In the genomic region with DNA sequence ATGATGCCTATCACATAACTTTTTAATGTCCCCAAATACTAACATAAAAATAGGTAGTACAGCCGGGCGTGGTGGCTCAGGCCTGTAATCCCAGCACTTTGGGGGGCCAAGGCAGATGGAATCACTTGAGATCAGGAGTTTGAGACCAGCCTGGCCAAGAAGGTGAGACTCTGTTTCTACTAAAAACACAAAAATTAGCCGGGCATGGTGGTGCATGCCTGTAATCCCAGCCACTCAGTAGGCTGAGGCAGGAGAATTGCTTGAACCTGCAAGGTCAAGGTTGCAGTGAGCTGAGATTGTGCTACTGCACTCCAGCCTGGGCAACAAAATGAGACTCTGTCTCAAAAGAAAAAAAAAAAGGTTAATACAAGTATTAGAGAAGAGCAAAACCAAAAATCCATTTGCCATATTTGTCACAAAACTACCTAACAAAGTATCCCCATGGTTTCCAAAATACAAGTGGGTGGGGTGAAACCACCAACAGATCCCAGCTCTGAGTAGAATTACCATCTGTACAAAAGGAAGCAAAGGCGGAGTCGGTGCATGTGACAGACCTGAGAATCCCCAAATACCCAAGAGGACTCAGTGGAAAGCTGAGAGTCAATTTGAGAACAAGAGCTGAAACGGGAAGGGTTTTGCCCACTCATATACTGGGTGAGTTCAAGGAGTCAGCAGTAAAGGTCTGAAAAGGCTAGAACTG, we compare ENCODE assay signal across 8 cellular contexts.
DNase-seq lines count a peak whose midpoint lies in the region; ATAC-seq, FAIRE-seq and TF ChIP-seq lines count a peak whose summit lies in the region.

No MANE protein-coding gene starts in this region.

- POLR2A ChIA-PET in K562 (lab: Yijun Ruan, JAX): interaction anchor here (0.6 to 1.2 kb wide), 3 partner anchors 8 to 26 kb away, joined by 3 read pairs; no protein-coding TSS in a partner anchor

- no peaks in the 10 kb centered on the region for H3K9me3 ChIP-seq in K562 (replicated peaks; ENCODE audit: control insufficient read depth, insufficient read depth, low read depth, low read length)
- peaks cover 0 to 3% of the 10 kb centered on the region in 2 donors for H3K9me3 ChIP-seq in left lung
- H3K9me3 ChIP-seq in spleen: peaks cover 0 to 5% (median 0%) of the 10 kb centered on the region in 8 donors
- no peaks in the 10 kb centered on the region for H3K9me3 ChIP-seq in vagina

- H3K36me3 ChIP-seq in K562 (ENCODE audit: control insufficient read depth, insufficient read depth, low read length) (no peaks in the 10 kb centered on the region), left lung (no peaks in the 10 kb centered on the region), spleen (no peaks in the 10 kb centered on the region), vagina (no peaks in the 10 kb centered on the region)

- DNase-seq in stimulated activated naive CD4-positive, alpha-beta T cell treated with Interleukin-2 at 50 U/mL for 16 hours (lab: John Stamatoyannopoulos, UW): peak; percentile 49
- no peak for DNase-seq in stimulated activated naive CD4-positive, alpha-beta T cell (lab: John Stamatoyannopoulos, UW)
- DNase-seq in K562 (ENCODE audit: extremely low read depth in 1 of 4, low spot score in 3 of 4) (no peak), left lung (no peak), spleen (no peak), vagina (ENCODE audit: extremely low spot score in 2 of 2) (no peak)

- no peak overlapping the region for H3K4me2 ChIP-seq in K562 (ENCODE audit: insufficient read depth, low read length)

- H2AFZ ChIP-seq in K562 (ENCODE audit: low read depth, low read length): peak overlapping the region; percentile 28; the same call in 1 of the 2 replicates

- H3K27me3 ChIP-seq in K562 (ENCODE audit: control insufficient read depth in 2 of 2, insufficient read depth in 2 of 2, low read length in 2 of 2) (peaks cover 0 to 3% of the 10 kb centered on the region in 2 experiments; a peak in 1 of 5 replicates), left lung (no peaks in the 10 kb centered on the region), spleen (replicated peaks in 1 of 7) (no peaks in the 10 kb centered on the region), vagina (no peaks in the 10 kb centered on the region)

- no peaks in the 10 kb centered on the region for H4K20me1 ChIP-seq in K562 (replicated peaks; ENCODE audit: control insufficient read depth, insufficient read depth, low read length)

- H3K4me3 ChIP-seq in K562: no peak overlapping the region
- H3K4me3 ChIP-seq in left lung: no peak overlapping the region
- no peak overlapping the region for H3K4me3 ChIP-seq in spleen
- H3K4me3 ChIP-seq in vagina: no peak overlapping the region

- H3K79me2 ChIP-seq in K562 (ENCODE audit: control insufficient read depth, insufficient read depth, low read length): no peaks in the 10 kb centered on the region

- no peak for TF ChIP-seq EP300 in K562 (IDR thresholded peaks at IDR 0.05; ENCODE audit: low read length)

- ATAC-seq in HG03432 (IDR thresholded peaks at IDR 0.05; ENCODE audit: unreplicated experiment) (peak; percentile 41), K562 (no peak), left lung (no peak), HG03457 (IDR thresholded peaks at IDR 0.05; ENCODE audit: unreplicated experiment) (no peak)

- no peak overlapping the region; a peak in 1 of 4 replicates for H3K9ac ChIP-seq in K562 (ENCODE audit: insufficient read depth in 1 of 2, low read depth in 2 of 2, low read length in 2 of 2)

- in situ Hi-C loops in K562 (cut with MboI): no loop called here

- H3K9me1 ChIP-seq in K562 (ENCODE audit: control insufficient read depth, insufficient read depth, low read length): no peaks in the 10 kb centered on the region

- BruUV-seq in K562 (replicated peaks; lab: Mats Ljungman, UMichigan): no TSS peak

- CTCF ChIA-PET in K562 (lab: Yijun Ruan, JAX; ENCODE audit: low intra/inter-chr PET ratio): no interaction called here

- no peak for TF ChIP-seq RAD21 in K562 (CRISPR knock-in tag; conservative IDR thresholded peaks at IDR 0.05 in 1 of 2, IDR thresholded peaks at IDR 0.05 in 1 of 2)

- H3K27ac ChIP-seq in K562 (ENCODE audit: extremely low read depth, low read depth, low read length) (no peak overlapping the region), left lung (no peak overlapping the region), spleen (peak overlapping the region in 1 of 8 donors; percentile 11), vagina (no peak overlapping the region)

- TF ChIP-seq CTCF in K562 (IDR thresholded peaks at IDR 0.05 in 2 of 3, conservative IDR thresholded peaks at IDR 0.05 in 1 of 3; ENCODE audit: insufficient read depth in 2 of 3, low read depth in 1 of 3, low read length in 3 of 3) (no peak), left lung (IDR thresholded peaks at IDR 0.05) (no peak), spleen (IDR thresholded peaks at IDR 0.05 in 8 of 11, conservative IDR thresholded peaks at IDR 0.05 in 3 of 11) (no peak), vagina (IDR thresholded peaks at IDR 0.05) (no peak)

- WGBS in K562 (ENCODE audit: insufficient coverage, low coverage, missing lambda C conversion rate): 46% methylated on average over 6 of the region's 6 CpGs
- 63 to 76% (median 71%) methylated on average over 6 of the region's 6 CpGs for WGBS in spleen, 5 donors

- no peak for FAIRE-seq in K562 (lab: Jason Lieb, UNC)

- intact Hi-C loops in K562 (cut with micrococcal nuclease): no loop called here
- intact Hi-C loops in left lung (cut with DNase I): no loop called here
- intact Hi-C loops in spleen (cut with DNase I; ENCODE audit: low total_unique reads): no loop called here
- intact Hi-C loops in vagina (cut with DNase I): no loop called here

- H3K4me1 ChIP-seq in K562 (replicated peaks in 1 of 2; ENCODE audit: control insufficient read depth in 2 of 2, insufficient read depth in 2 of 2, low read length in 2 of 2): peaks cover 11 to 17% of the 10 kb centered on the region in 2 experiments
- H3K4me1 ChIP-seq in left lung: peaks cover 0 to 26% of the 10 kb centered on the region in 2 donors
- peaks cover 12 to 47% (median 31%) of the 10 kb centered on the region in 6 donors for H3K4me1 ChIP-seq in spleen
- peaks cover 14% of the 10 kb centered on the region for H3K4me1 ChIP-seq in vagina

- TF ChIP-seq POLR2A in K562 (conservative IDR thresholded peaks at IDR 0.05): no peak
- TF ChIP-seq POLR2A in spleen (IDR thresholded peaks at IDR 0.05): no peak
- TF ChIP-seq POLR2A in vagina (IDR thresholded peaks at IDR 0.05): no peak

TF ChIP-seq in K562, 482 proteins besides CTCF, POLR2A, EP300 and RAD21 (continues in another document):
- no peak for TF ChIP-seq MEF2A (IDR thresholded peaks at IDR 0.05; ENCODE audit: control insufficient read depth, low read depth, low read length)
- TF ChIP-seq, protein P1, sequence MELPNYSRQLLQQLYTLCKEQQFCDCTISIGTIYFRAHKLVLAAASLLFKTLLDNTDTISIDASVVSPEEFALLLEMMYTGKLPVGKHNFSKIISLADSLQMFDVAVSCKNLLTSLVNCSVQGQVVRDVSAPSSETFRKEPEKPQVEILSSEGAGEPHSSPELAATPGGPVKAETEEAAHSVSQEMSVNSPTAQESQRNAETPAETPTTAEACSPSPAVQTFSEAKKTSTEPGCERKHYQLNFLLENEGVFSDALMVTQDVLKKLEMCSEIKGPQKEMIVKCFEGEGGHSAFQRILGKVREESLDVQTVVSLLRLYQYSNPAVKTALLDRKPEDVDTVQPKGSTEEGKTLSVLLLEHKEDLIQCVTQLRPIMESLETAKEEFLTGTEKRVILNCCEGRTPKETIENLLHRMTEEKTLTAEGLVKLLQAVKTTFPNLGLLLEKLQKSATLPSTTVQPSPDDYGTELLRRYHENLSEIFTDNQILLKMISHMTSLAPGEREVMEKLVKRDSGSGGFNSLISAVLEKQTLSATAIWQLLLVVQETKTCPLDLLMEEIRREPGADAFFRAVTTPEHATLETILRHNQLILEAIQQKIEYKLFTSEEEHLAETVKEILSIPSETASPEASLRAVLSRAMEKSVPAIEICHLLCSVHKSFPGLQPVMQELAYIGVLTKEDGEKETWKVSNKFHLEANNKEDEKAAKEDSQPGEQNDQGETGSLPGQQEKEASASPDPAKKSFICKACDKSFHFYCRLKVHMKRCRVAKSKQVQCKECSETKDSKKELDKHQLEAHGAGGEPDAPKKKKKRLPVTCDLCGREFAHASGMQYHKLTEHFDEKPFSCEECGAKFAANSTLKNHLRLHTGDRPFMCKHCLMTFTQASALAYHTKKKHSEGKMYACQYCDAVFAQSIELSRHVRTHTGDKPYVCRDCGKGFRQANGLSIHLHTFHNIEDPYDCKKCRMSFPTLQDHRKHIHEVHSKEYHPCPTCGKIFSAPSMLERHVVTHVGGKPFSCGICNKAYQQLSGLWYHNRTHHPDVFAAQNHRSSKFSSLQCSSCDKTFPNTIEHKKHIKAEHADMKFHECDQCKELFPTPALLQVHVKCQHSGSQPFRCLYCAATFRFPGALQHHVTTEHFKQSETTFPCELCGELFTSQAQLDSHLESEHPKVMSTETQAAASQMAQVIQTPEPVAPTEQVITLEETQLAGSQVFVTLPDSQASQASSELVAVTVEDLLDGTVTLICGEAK (IDR thresholded peaks at IDR 0.05): no peak
- TF ChIP-seq, protein P1 (CRISPR knock-in tag; IDR thresholded peaks at IDR 0.05): no peak
- no peak for TF ChIP-seq NR2F6 (CRISPR knock-in tag; IDR thresholded peaks at IDR 0.05)
